8 cellular contexts compared by ENCODE assay signal in the genomic region with DNA sequence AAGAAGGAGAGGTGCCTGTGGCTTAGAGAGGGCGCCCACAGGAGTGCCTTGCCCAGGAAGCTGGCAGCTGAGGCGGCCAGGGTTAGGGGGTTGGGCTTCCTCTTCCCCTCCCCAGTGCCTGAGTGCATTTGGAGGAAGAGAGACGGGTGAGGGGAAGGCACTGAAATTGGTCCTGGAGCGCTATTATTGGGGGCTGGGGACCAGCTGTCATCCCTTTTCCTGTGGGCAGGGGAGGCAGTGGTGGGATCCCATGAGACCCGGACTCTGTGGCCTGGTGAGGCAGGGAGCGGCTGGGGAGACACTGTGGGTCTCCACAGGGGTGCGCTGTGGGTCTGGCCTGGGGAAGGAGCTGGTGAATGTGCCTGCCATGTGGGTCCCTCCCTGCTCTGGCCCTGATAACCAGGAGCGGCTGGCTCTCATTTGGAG.
DNase-seq lines count a peak whose midpoint lies in the region; ATAC-seq and TF ChIP-seq lines count a peak whose summit lies in the region.

No MANE protein-coding gene starts in this region.

- peak overlapping the region; percentile 23 for H3K9ac ChIP-seq in muscle layer of colon (ENCODE audit: low read length)

- H3K4me3 ChIP-seq in WERI-Rb-1 (ENCODE audit: low read depth, low read length) = no peak overlapping the region
- no peak overlapping the region for H3K4me3 ChIP-seq in cardiac fibroblast (replicated peaks in 1 of 2; ENCODE audit: low read depth in 2 of 2, low read length in 2 of 2)
- H3K4me3 ChIP-seq in muscle layer of colon (ENCODE audit: low read depth in 1 of 2, low read length in 2 of 2) = peak overlapping the region in 1 of 2 donors; percentile 8

- H3K36me3 ChIP-seq in WERI-Rb-1 = peaks cover 83% of the 10 kb centered on the region
- H3K36me3 ChIP-seq in muscle layer of colon (ENCODE audit: insufficient read depth, low read length) = peaks cover 10% of the 10 kb centered on the region

- peaks cover 82% of the 10 kb centered on the region for H3K4me1 ChIP-seq in muscle layer of colon (ENCODE audit: insufficient read depth, low read length)

- DNase-seq in AML-193 (lab: John Stamatoyannopoulos, UW) (peak; percentile 75 to 77), HuH-7 (ENCODE audit: low spot score) (peak; percentile 52), WERI-Rb-1 (peak; percentile 81), cardiac fibroblast (ENCODE audit: low read depth in 2 of 2) (no peak)
- peak; percentile 88 for DNase-seq in stimulated activated naive CD8-positive, alpha-beta T cell treated with anti-CD3 and anti-CD28 coated beads, Interleukin-15, Interleukin-2, amounts not matched to agents 100 U/mL and 50 U/mL, for 24 hours

- H3K27ac ChIP-seq in WERI-Rb-1 = 0 out of 2 replicates have a peak overlapping the region, but pooled peaks have one; percentile 11
- peak overlapping the region; percentile 61 for H3K27ac ChIP-seq in muscle layer of colon (ENCODE audit: low read depth, low read length)

- H3K27me3 ChIP-seq in WERI-Rb-1 (ENCODE audit: insufficient read depth, low read depth, severe bottlenecking) = no peaks in the 10 kb centered on the region
- no peaks in the 10 kb centered on the region for H3K27me3 ChIP-seq in muscle layer of colon (ENCODE audit: control insufficient read depth in 1 of 2, insufficient read depth in 2 of 2, low read length in 2 of 2)

- peak; percentile 80 for ATAC-seq in stimulated activated naive CD8-positive, alpha-beta T cell treated with anti-CD3 and anti-CD28 coated beads, Interleukin-15, Interleukin-2, amounts not matched to agents 100 U/mL and 50 U/mL, for 24 hours
- ATAC-seq in HG03196 (IDR thresholded peaks at IDR 0.05; ENCODE audit: unreplicated experiment) = no peak
- no peak for ATAC-seq in GM18873 (IDR thresholded peaks at IDR 0.05; ENCODE audit: low FRiP score, unreplicated experiment)

- TF ChIP-seq CTCF in WERI-Rb-1 (IDR thresholded peaks at IDR 0.05; ENCODE audit: low read depth, low read length) (peak; percentile 94), cardiac fibroblast (IDR thresholded peaks at IDR 0.05; ENCODE audit: low read depth, low read length) (peak; percentile 26)

- H3K9me3 ChIP-seq in WERI-Rb-1 (ENCODE audit: severe bottlenecking) (no peaks in the 10 kb centered on the region), muscle layer of colon (ENCODE audit: low read length) (no peaks in the 10 kb centered on the region)

Comparison
In these comparisons a context has a peak if more than half of its experiments do, and no peak if none do; other contexts are left out.
1. DNase-seq: peak in AML-193 (2 of 2), HuH-7 (single experiment), WERI-Rb-1 (single experiment) and stimulated activated naive CD8-positive, alpha-beta T cell treated with anti-CD3 and anti-CD28 coated beads, Interleukin-15, Interleukin-2, amounts not matched to agents 100 U/mL and 50 U/mL, for 24 hours (single experiment); none in cardiac fibroblast (0 of 2).